Comparison of ENCODE assay signal across 23 cellular contexts in genomic region chr12:91441236-91441635, GRCh38.
"Had no signal": no experiment of that assay in that cellular context is flagged by ENCODE, and none has a peak within 500 bp of the region (broad histone marks: within the 10 kb centered on the region; RNA-seq: fewer than 3 reads in every experiment).

No MANE protein-coding gene starts in this region.

- DNase-seq: dorsolateral prefrontal cortex; effector CD4-positive, alpha-beta T cell; foreskin fibroblast; gastrocnemius medialis; head of caudate nucleus; left colon; mucosa of descending colon; naive B cell; occipital lobe; ovary; posterior cingulate gyrus; psoas muscle; right lobe of liver; small intestine; stimulated activated CD4-positive, alpha-beta T cell treated with anti-CD3 and anti-CD28 coated beads, Interleukin-15, amount 100 ng/mL, for 24 hours; stimulated activated CD4-positive, alpha-beta T cell treated with anti-CD3 and anti-CD28 coated beads, Interleukin-2, amount 100 ng/mL, for 48 hours; stimulated activated naive B cell treated with anti-CD40 and anti-IgM and Interleukin-4, amounts not matched to agents 10 μg/mL and 1 μg/mL and 100 μg/mL, for 72 hours; upper lobe of right lung; uterus had no signal

- H3K4me1 ChIP-seq: gastrocnemius medialis, psoas muscle, right lobe of liver, upper lobe of right lung, uterus had no signal

- H3K27ac ChIP-seq: dorsolateral prefrontal cortex, gastrocnemius medialis, neural progenitor cell, ovary, psoas muscle, right lobe of liver, thoracic aorta, tibial nerve, upper lobe of right lung, uterus had no signal

- H3K9me3 ChIP-seq: gastrocnemius medialis, mucosa of descending colon, ovary, psoas muscle, right lobe of liver, thoracic aorta, tibial nerve, upper lobe of right lung had no signal

- H3K27me3 ChIP-seq: gastrocnemius medialis, neural progenitor cell, ovary, right lobe of liver, tibial nerve, upper lobe of right lung, uterus had no signal

- H3K4me2 ChIP-seq: neural progenitor cell had no signal

- H2AFZ ChIP-seq: neural progenitor cell had no signal

- H3K36me3 ChIP-seq: gastrocnemius medialis, neural progenitor cell, ovary, right lobe of liver, thoracic aorta, tibial nerve, upper lobe of right lung, uterus had no signal

- H3K4me3 ChIP-seq: dorsolateral prefrontal cortex, gastrocnemius medialis, lung, mucosa of descending colon, neural progenitor cell, ovary, psoas muscle, right lobe of liver, thoracic aorta, tibial nerve, upper lobe of right lung, uterus had no signal

- H3K9ac ChIP-seq: neural progenitor cell had no signal
